1 cellular context compared by ENCODE assay signal in the genomic region with DNA sequence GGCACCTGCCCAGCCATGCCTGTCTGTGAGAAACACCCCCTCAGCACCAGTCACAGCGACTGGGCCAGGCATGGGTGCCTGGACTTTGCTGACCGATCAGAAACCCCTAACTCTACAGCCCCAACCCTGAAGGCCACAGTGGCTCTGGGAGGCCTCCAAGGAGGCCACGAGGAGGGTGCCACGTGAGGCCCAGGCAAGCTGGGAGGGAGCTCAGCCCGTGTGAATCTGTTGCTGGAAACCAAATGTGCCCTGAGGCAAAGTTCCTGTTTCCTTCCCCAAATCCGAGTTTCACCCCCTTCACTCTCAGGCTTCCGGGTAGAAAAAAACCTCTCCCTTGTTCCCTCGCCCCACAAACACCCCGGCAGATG.
TF ChIP-seq lines count a peak whose summit lies in the region.

No MANE protein-coding gene starts in this region.

TF ChIP-seq in IMR-90, 13 proteins besides CTCF, POLR2A, EP300 and RAD21:
- no peak for TF ChIP-seq MAZ (IDR thresholded peaks at IDR 0.05; ENCODE audit: borderline replicate concordance, low read depth, low read length)
- TF ChIP-seq BHLHE40 (IDR thresholded peaks at IDR 0.05; ENCODE audit: low read depth, low read length): no peak
- TF ChIP-seq, protein P1, sequence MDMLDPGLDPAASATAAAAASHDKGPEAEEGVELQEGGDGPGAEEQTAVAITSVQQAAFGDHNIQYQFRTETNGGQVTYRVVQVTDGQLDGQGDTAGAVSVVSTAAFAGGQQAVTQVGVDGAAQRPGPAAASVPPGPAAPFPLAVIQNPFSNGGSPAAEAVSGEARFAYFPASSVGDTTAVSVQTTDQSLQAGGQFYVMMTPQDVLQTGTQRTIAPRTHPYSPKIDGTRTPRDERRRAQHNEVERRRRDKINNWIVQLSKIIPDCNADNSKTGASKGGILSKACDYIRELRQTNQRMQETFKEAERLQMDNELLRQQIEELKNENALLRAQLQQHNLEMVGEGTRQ (IDR thresholded peaks at IDR 0.05; ENCODE audit: low read depth, low read length): no peak
- no peak for TF ChIP-seq MXI1 (IDR thresholded peaks at IDR 0.05; ENCODE audit: borderline replicate concordance, low read depth, low read length)
- no peak for TF ChIP-seq RCOR1 (IDR thresholded peaks at IDR 0.05; ENCODE audit: insufficient replicate concordance, low read length)
- no peak for TF ChIP-seq NFE2L2 (IDR thresholded peaks at IDR 0.05; ENCODE audit: low read depth, low read length)
- no peak for TF ChIP-seq FOS (IDR thresholded peaks at IDR 0.05; ENCODE audit: low read depth, low read length)
- no peak for TF ChIP-seq SMC3 (IDR thresholded peaks at IDR 0.05; ENCODE audit: low read depth, low read length)
- TF ChIP-seq MAFK (IDR thresholded peaks at IDR 0.05; ENCODE audit: low read depth, low read length): no peak
- TF ChIP-seq RFX5 (IDR thresholded peaks at IDR 0.05; ENCODE audit: low read depth, low read length): no peak
- TF ChIP-seq, protein P2, sequence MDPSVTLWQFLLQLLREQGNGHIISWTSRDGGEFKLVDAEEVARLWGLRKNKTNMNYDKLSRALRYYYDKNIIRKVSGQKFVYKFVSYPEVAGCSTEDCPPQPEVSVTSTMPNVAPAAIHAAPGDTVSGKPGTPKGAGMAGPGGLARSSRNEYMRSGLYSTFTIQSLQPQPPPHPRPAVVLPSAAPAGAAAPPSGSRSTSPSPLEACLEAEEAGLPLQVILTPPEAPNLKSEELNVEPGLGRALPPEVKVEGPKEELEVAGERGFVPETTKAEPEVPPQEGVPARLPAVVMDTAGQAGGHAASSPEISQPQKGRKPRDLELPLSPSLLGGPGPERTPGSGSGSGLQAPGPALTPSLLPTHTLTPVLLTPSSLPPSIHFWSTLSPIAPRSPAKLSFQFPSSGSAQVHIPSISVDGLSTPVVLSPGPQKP (IDR thresholded peaks at IDR 0.05; ENCODE audit: borderline replicate concordance, low read depth, low read length): no peak
- TF ChIP-seq CEBPB (IDR thresholded peaks at IDR 0.05; ENCODE audit: low read depth, low read length): no peak
- no peak for TF ChIP-seq CHD1 (IDR thresholded peaks at IDR 0.05; ENCODE audit: low read depth, low read length)
TF ChIP-seq in IMR-90: peak in this region for 0.
